ENCODE assay signal across 9 cellular contexts in the genomic region with DNA sequence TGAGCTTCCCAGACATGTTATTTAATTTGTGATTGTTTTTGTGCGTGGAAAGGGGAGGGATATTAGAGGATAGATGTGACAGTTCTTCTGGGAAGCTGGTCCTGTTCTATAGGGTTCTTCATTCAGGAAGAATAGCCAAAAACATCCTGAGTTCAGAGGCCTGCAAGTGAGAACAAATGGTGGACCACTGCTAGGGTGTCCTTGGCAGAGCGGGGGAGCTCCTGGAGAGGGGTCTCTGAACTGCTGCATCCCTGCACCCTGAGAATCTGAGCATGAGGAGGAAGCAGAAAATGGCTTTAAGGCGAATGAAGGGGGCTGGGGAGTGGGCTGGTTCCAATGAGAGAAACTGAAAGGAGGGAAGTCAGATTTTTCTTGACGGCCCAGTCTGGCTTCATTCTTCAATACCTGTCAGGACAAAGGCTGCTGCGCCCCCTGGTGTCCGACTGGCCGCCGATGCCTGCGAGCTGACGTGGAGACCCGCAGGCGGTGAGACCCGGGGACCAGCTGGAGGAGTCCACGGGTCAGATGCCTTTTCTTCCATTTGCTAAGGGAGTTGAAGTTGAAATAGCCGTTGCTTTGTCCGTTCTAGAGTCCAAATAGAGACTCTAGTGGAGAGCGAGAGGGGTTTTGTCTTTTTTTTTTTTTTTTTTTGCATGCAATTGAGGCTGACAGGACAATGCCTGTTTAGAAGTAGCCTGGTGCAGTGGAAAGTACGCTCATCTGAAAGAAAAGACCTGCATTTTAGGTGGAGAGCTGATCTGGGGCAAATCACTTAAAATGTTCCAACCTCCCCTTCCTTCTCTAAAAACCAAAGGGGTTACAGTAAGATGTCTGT. TPM values are rescaled to one million over a fixed set of nuclear protein-coding genes. Genes with fewer than 3 reads are reported as not detected.
A peak's percentile ranks its signal among the peaks of the same experiment; 100 is the strongest.
DNase-seq lines count a peak whose midpoint lies in the region; ATAC-seq, FAIRE-seq and TF ChIP-seq lines count a peak whose summit lies in the region.
"Had no signal": no experiment of that assay in that cellular context is flagged by ENCODE, and none has a peak within 500 bp of the region (broad histone marks: within the 10 kb centered on the region; RNA-seq: fewer than 3 reads in every experiment).

No MANE protein-coding gene starts in this region.

- peaks cover 1% of the 10 kb centered on the region for H3K4me1 Mint-ChIP-seq in astrocyte (ENCODE audit: low read depth, unreplicated experiment)

- DNase-seq in DMS53 (lab: John Stamatoyannopoulos, UW) (peak; percentile 75), DMS53 treated with DMSO at 0.1 percent for 48 hours (lab: John Stamatoyannopoulos, UW; ENCODE audit: unreplicated experiment) (no peak), NCI-H146 (lab: John Stamatoyannopoulos, UW) (peak; percentile 92), T-helper 22 cell (ENCODE audit: low read depth) (peak; percentile 11), astrocyte (ENCODE audit: low read depth) (peak; percentile 56), hepatocyte (ENCODE audit: low spot score) (peak; percentile 92)

- no peak overlapping the region for H3K4me3 ChIP-seq in astrocyte (ENCODE audit: insufficient read depth, low read depth, low read length)
- no peak overlapping the region for H3K4me3 ChIP-seq in hepatocyte
- H3K4me3 ChIP-seq in skeletal muscle tissue (ENCODE audit: low read length in 3 of 3) = peak overlapping the region; percentile 56 to 61 (median 60)

- H4K20me1 ChIP-seq in astrocyte (ENCODE audit: insufficient read depth, low read length) = no peaks in the 10 kb centered on the region
- H4K20me1 ChIP-seq in hepatocyte (ENCODE audit: insufficient read depth, poor library complexity, severe bottlenecking) = no peaks in the 10 kb centered on the region

- H3K27me3 Mint-ChIP-seq in astrocyte (ENCODE audit: low read depth, unreplicated experiment) = peaks cover 79% of the 10 kb centered on the region

- H3K4me2 ChIP-seq in astrocyte (ENCODE audit: low read length) (peak overlapping the region; percentile 80), hepatocyte (peak overlapping the region; percentile 64)

- no peak overlapping the region for H3K27ac Mint-ChIP-seq in astrocyte (ENCODE audit: unreplicated experiment)

- no peaks in the 10 kb centered on the region for H3K9me3 Mint-ChIP-seq in astrocyte (ENCODE audit: unreplicated experiment)

- H3K36me3 ChIP-seq in astrocyte (ENCODE audit: insufficient read depth, low read length) (no peaks in the 10 kb centered on the region), hepatocyte (replicated peaks; ENCODE audit: insufficient read depth, low read depth) (no peaks in the 10 kb centered on the region), skeletal muscle tissue (ENCODE audit: control insufficient read depth in 3 of 3, insufficient read depth in 3 of 3, low read length in 3 of 3) (no peaks in the 10 kb centered on the region)

- H3K4me3 Mint-ChIP-seq in astrocyte (ENCODE audit: unreplicated experiment) = peak overlapping the region; percentile 70

- H3K9ac ChIP-seq in astrocyte (ENCODE audit: low read length) (no peak overlapping the region), skeletal muscle tissue (ENCODE audit: low read depth in 1 of 3, low read length in 3 of 3) (peak overlapping the region; percentile 41 to 73 (median 57))

- ATAC-seq in HG02763 (IDR thresholded peaks at IDR 0.05; ENCODE audit: unreplicated experiment) = peak; percentile 90

- TF ChIP-seq CTCF in astrocyte (IDR thresholded peaks at IDR 0.05; ENCODE audit: insufficient read depth, low read depth, low read length) (peak; percentile 81), hepatocyte (IDR thresholded peaks at IDR 0.05; ENCODE audit: poor library complexity) (peak; percentile 97)

- no peak for FAIRE-seq in astrocyte (lab: Jason Lieb, UNC)
- FAIRE-seq: A204.1 had no signal

- H3K4me1 ChIP-seq in astrocyte (ENCODE audit: insufficient read depth, low read length) (peaks cover 29% of the 10 kb centered on the region), hepatocyte (ENCODE audit: insufficient read depth) (peaks cover 29% of the 10 kb centered on the region), skeletal muscle tissue (ENCODE audit: control insufficient read depth in 3 of 3, insufficient read depth in 3 of 3, low read length in 3 of 3) (peaks cover 19 to 35% (median 27%) of the 10 kb centered on the region in 3 donors)

- H3K27ac ChIP-seq in astrocyte (ENCODE audit: low read depth, low read length) (no peak overlapping the region), hepatocyte (peak overlapping the region; percentile 52), skeletal muscle tissue (ENCODE audit: low read depth, low read length) (peak overlapping the region; percentile 95)

- H3K79me2 ChIP-seq in astrocyte (ENCODE audit: insufficient read depth, low read length) (peaks cover 25% of the 10 kb centered on the region), hepatocyte (peaks cover 2% of the 10 kb centered on the region)

- H3K27me3 ChIP-seq in astrocyte (ENCODE audit: insufficient read depth, low read length) (peaks cover 63% of the 10 kb centered on the region), hepatocyte (peaks cover 37% of the 10 kb centered on the region), skeletal muscle tissue (ENCODE audit: control insufficient read depth in 3 of 3, insufficient read depth in 3 of 3, low read length in 3 of 3) (no peaks in the 10 kb centered on the region)

- no peaks in the 10 kb centered on the region for H3K36me3 Mint-ChIP-seq in astrocyte (ENCODE audit: low read depth, unreplicated experiment)

- no peak overlapping the region for H2AFZ ChIP-seq in astrocyte (ENCODE audit: low read depth, low read length)
- no peak overlapping the region for H2AFZ ChIP-seq in hepatocyte

- WGBS in hepatocyte (ENCODE audit: low lambda C conversion rate, missing lambda C conversion rate) = 19% methylated on average over 18 of the region's 18 CpGs

- H3K9me3 ChIP-seq in astrocyte (ENCODE audit: insufficient read depth, low read depth, low read length) = no peaks in the 10 kb centered on the region
- H3K9me3 ChIP-seq in hepatocyte (ENCODE audit: low read depth) = no peaks in the 10 kb centered on the region
- no peaks in the 10 kb centered on the region for H3K9me3 ChIP-seq in skeletal muscle tissue (ENCODE audit: control insufficient read depth in 3 of 3, low read length in 3 of 3)

- H3K9me2 ChIP-seq in hepatocyte (replicated peaks; ENCODE audit: insufficient read depth) = no peaks in the 10 kb centered on the region

RNA-seq across cellular contexts. Expression of gene NFIB, which starts 39.5 kb away (rescaled TPM):
- 8.8 and 9.4 TPM in 2 replicates for total RNA-seq in astrocyte
- 22.8 and 27.3 TPM in 2 replicates for total RNA-seq in hepatocyte
- 13.4 and 15.2 TPM in 2 replicates for polyA plus RNA-seq in hepatocyte
- 95.0 TPM for total RNA-seq in skeletal muscle tissue

Comparison
In these comparisons a context has a peak if more than half of its experiments do, and no peak if none do; other contexts are left out.
1. H3K4me3 ChIP-seq: peak in skeletal muscle tissue (3 of 3); none in astrocyte (single experiment) and hepatocyte (single experiment).